9 cellular contexts compared by ENCODE assay signal in the genomic region with DNA sequence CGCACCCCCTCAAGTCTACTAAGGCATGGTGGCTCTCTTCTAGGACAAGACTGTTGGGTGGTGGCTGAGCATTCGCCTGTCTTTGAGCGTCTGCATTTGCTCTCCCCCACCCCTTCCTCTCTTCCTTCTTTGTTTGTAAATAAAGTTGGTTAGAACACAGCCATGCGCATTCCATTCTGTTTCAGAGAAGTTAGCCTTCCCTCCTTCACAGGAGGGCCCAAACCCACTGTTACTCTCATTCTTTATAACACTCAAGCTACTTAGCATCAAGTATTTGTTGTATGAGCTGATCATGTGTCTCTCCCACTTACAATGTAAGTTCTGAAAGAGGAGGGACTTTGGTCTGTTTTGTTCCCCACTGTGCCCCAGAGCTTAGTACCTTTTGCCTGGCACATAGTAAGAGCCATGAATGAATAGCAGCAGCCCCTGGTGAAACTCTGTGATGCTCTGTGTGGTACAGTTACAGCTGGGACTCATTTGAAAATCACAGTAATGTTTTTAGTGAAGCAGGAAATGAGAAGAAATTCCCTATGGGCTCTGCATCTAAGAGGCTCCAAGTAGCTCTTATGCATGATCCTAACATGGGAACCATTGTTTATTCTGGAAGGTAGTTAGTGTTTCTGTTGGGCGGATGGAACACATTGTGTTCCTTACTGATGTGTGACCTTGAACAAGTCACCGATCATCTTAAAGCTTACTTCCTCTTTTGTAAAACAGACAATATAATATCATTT. TPM values are rescaled to one million over a fixed set of nuclear protein-coding genes. Genes with fewer than 3 reads are reported as not detected.
DNase-seq lines count a peak whose midpoint lies in the region; ATAC-seq, FAIRE-seq and TF ChIP-seq lines count a peak whose summit lies in the region.
"Had no signal": no experiment of that assay in that cellular context is flagged by ENCODE, and none has a peak within 500 bp of the region (broad histone marks: within the 10 kb centered on the region; RNA-seq: fewer than 3 reads in every experiment).

No MANE protein-coding gene starts in this region.

- intact Hi-C loops in kidney (cut with DNase I) (no loop called here), lower leg skin (cut with DNase I; ENCODE audit: low total_unique reads) (no loop called here)

- H2AFZ ChIP-seq in mesenchymal stem cell (ENCODE audit: low read depth, low read length), result no peak overlapping the region

- peak overlapping the region in 1 of 2 experiments; percentile 43 for H3K4me3 ChIP-seq in mesenchymal stem cell (ENCODE audit: insufficient read depth in 1 of 2, low read depth in 1 of 2, low read length in 2 of 2)
- H3K4me3 ChIP-seq in kidney (ENCODE audit: low read length in 2 of 2), result no peak overlapping the region
- H3K4me3 ChIP-seq in lower leg skin (ENCODE audit: low read depth, poor library complexity, severe bottlenecking), result no peak overlapping the region

- peak overlapping the region; percentile 69 to 98 for H2BK12ac ChIP-seq in mesenchymal stem cell (ENCODE audit: low read length in 2 of 2)

- no peak for TF ChIP-seq CTCF in kidney (IDR thresholded peaks at IDR 0.05; ENCODE audit: borderline replicate concordance, extremely low read depth, insufficient read depth)
- TF ChIP-seq CTCF in lower leg skin (IDR thresholded peaks at IDR 0.05), result no peak

- no peaks in the 10 kb centered on the region for H3K27me3 Mint-ChIP-seq in T-helper 17 cell

- peak overlapping the region; percentile 16 to 93 for H3K4ac ChIP-seq in mesenchymal stem cell (ENCODE audit: low read depth in 1 of 2, low read length in 2 of 2)

- H3K79me1 ChIP-seq in mesenchymal stem cell (replicated peaks; ENCODE audit: low read length, poor library complexity, severe bottlenecking), result peaks cover 24% of the 10 kb centered on the region

- H3K27ac ChIP-seq in mesenchymal stem cell (ENCODE audit: low read length, poor library complexity, severe bottlenecking) (no peak overlapping the region), kidney (ENCODE audit: low read depth in 2 of 2, low read length in 2 of 2) (peak overlapping the region in 1 of 2 donors; percentile 52)

- H3K36me3 Mint-ChIP-seq in T-helper 17 cell (ENCODE audit: low read depth), result no peaks in the 10 kb centered on the region

- no peak overlapping the region for H3K4me2 ChIP-seq in mesenchymal stem cell (ENCODE audit: low read length, poor library complexity, severe bottlenecking)

- no peak overlapping the region for H2AK5ac ChIP-seq in mesenchymal stem cell (ENCODE audit: low read length, severe bottlenecking)

- FAIRE-seq in kidney (lab: Jason Lieb, UNC), result no peak
- FAIRE-seq: keratinocyte had no signal

- H3K4me1 ChIP-seq in mesenchymal stem cell (ENCODE audit: control insufficient read depth, insufficient read depth, low read depth, low read length) (no peaks in the 10 kb centered on the region), kidney (ENCODE audit: control insufficient read depth in 1 of 2, insufficient read depth in 1 of 2, low read depth in 1 of 2, low read length in 2 of 2) (peaks cover 6 to 16% of the 10 kb centered on the region in 2 donors)

- peak overlapping the region; percentile 20 for H4K8ac ChIP-seq in mesenchymal stem cell (ENCODE audit: low read length)

- H3K9ac ChIP-seq in mesenchymal stem cell (ENCODE audit: low read length) (peak overlapping the region; percentile 46), kidney (ENCODE audit: low read length in 2 of 2) (no peak overlapping the region)

- H3K4me3 Mint-ChIP-seq in T-helper 17 cell, result peak overlapping the region; percentile 78

- ATAC-seq in GM19025 (IDR thresholded peaks at IDR 0.05; ENCODE audit: low read depth, unreplicated experiment) (peak; percentile 58), HG02870 (IDR thresholded peaks at IDR 0.05; ENCODE audit: unreplicated experiment) (peak; percentile 42), T-helper 17 cell (no peak)

- H2BK120ac ChIP-seq in mesenchymal stem cell (ENCODE audit: low read depth, low read length), result peak overlapping the region; percentile 29

- no peak for DNase-seq in T-helper 17 cell
- peak; percentile 76 for DNase-seq in mesenchymal stem cell
- no peak for DNase-seq in kidney
- no peak for DNase-seq in lower leg skin (ENCODE audit: low spot score in 2 of 2)
- no peak for DNase-seq in D341Med (ENCODE audit: low spot score)
- DNase-seq in NCI-H526 treated with DMSO at 0.1 percent for 48 hours (lab: John Stamatoyannopoulos, UW), result no peak

- H2BK15ac ChIP-seq in mesenchymal stem cell (ENCODE audit: low read depth, poor library complexity, severe bottlenecking), result no peak overlapping the region

- WGBS in mesenchymal stem cell, result 100% methylated on average over 1 of the region's 6 CpGs
- WGBS in lower leg skin, 2 donors, result 84% methylated on average over 6 of the region's 6 CpGs

- H3K18ac ChIP-seq in mesenchymal stem cell (ENCODE audit: low read depth in 1 of 2, low read length in 2 of 2), result peak overlapping the region; percentile 12 to 85

- H3K9me3 ChIP-seq in T-helper 17 cell (ENCODE audit: control insufficient read depth, low read length, poor library complexity, severe bottlenecking) (no peaks in the 10 kb centered on the region), mesenchymal stem cell (ENCODE audit: control insufficient read depth, low read length) (no peaks in the 10 kb centered on the region), kidney (ENCODE audit: control insufficient read depth in 1 of 2, low read length in 2 of 2) (no peaks in the 10 kb centered on the region)

- H3K23ac ChIP-seq in mesenchymal stem cell (ENCODE audit: low read length in 2 of 2), result no peak overlapping the region

- peak overlapping the region; percentile 90 for H3K27ac Mint-ChIP-seq in T-helper 17 cell

- no peak overlapping the region for H2BK5ac ChIP-seq in mesenchymal stem cell (ENCODE audit: low read depth, low read length, poor library complexity, severe bottlenecking)

- TF ChIP-seq POLR2A in lower leg skin (IDR thresholded peaks at IDR 0.05), result no peak

- H3K14ac ChIP-seq in mesenchymal stem cell (ENCODE audit: low read length in 2 of 2), result no peak overlapping the region

- H3K4me1 Mint-ChIP-seq in T-helper 17 cell, result peaks cover 62% of the 10 kb centered on the region

- H3K36me3 ChIP-seq in mesenchymal stem cell (ENCODE audit: control insufficient read depth in 1 of 2, insufficient read depth in 2 of 2, low read depth in 1 of 2, low read length in 2 of 2) (no peaks in the 10 kb centered on the region), kidney (ENCODE audit: control insufficient read depth in 1 of 2, insufficient read depth in 2 of 2, low read length in 2 of 2) (no peaks in the 10 kb centered on the region)

- H3K27me3 ChIP-seq in mesenchymal stem cell (ENCODE audit: control insufficient read depth in 1 of 2, insufficient read depth in 1 of 2, low read length in 2 of 2), result no peaks in the 10 kb centered on the region

- H4K91ac ChIP-seq in mesenchymal stem cell (ENCODE audit: low read length), result peak overlapping the region; percentile 81

RNA-seq across cellular contexts. Expression of a gene that starts 7.7 kb away (rescaled TPM):
- total RNA-seq in T-helper 17 cell (100 to 1,000 TPM; 120 to 127 TPM), kidney (40.9 TPM), lower leg skin (10 to 100 TPM; 16.3 to 37.8 (median 32.5) TPM)
- 75.8 TPM for polyA plus RNA-seq in mesenchymal stem cell (2013, experiment 1 of 2)
- 73.2 TPM for polyA plus RNA-seq in mesenchymal stem cell (2013, experiment 2 of 2)
- 14.3 TPM for polyA plus RNA-seq in kidney (ENCODE audit: insufficient read depth, low read depth, low replicate concordance)
